ENCODE assay signal across 8 cellular contexts in genomic region chr14:104681689-104682074, GRCh38. TPM values are rescaled to one million over a fixed set of nuclear protein-coding genes. Genes with fewer than 3 reads are reported as not detected.
DNase-seq lines count a peak whose midpoint lies in the region; ATAC-seq lines count a peak whose summit lies in the region.

No MANE protein-coding gene starts in this region.

- ATAC-seq in GM19463 (IDR thresholded peaks at IDR 0.05; ENCODE audit: unreplicated experiment) = no peak

- DNase-seq in COR-L47 (lab: John Stamatoyannopoulos, UW) (peak; percentile 30), RPMI7951 (ENCODE audit: low read depth) (peak; percentile 88), fibroblast of peridontal ligament (ENCODE audit: extremely low read depth) (peak; percentile 73), myocyte (ENCODE audit: low read depth) (peak; percentile 92), GDM1 (lab: John Stamatoyannopoulos, UW) (no peak), germinal center (ENCODE audit: low spot score) (no peak)
- no peak for DNase-seq in stimulated activated CD4-positive, alpha-beta T cell treated with anti-CD3 and anti-CD28 coated beads, Interleukin-2, amount 100 ng/mL, for 24 hours

RNA-seq across cellular contexts. Expression of gene INF2, which starts 7.7 kb away (rescaled TPM):
- 24.9 and 27.6 TPM in 2 replicates for total RNA-seq in RPMI7951 (2014; rRNA removed; shearing (Covaris generic))
- total RNA-seq in myocyte = 87.3 and 113 TPM in 2 replicates
- 122 TPM for polyA plus RNA-seq in myocyte (2012)

RNA-seq across cellular contexts. Expression of gene ADSS1, which starts 42.3 kb away (rescaled TPM):
- total RNA-seq in RPMI7951 (2014; rRNA removed; shearing (Covaris generic)) = 1.6 and 3.2 TPM in 2 replicates
- 11.2 and 20.2 TPM in 2 replicates for total RNA-seq in myocyte
- polyA plus RNA-seq in myocyte (2012) = 11.3 TPM

Comparison
In these comparisons a context has a peak if more than half of its experiments do, and no peak if none do; other contexts are left out.
1. DNase-seq: peak in COR-L47 (single experiment), RPMI7951 (single experiment), fibroblast of peridontal ligament (single experiment) and myocyte (single experiment); none in GDM1 (single experiment), germinal center (single experiment) and stimulated activated CD4-positive, alpha-beta T cell treated with anti-CD3 and anti-CD28 coated beads, Interleukin-2, amount 100 ng/mL, for 24 hours (0 of 2).